In the genomic region with DNA sequence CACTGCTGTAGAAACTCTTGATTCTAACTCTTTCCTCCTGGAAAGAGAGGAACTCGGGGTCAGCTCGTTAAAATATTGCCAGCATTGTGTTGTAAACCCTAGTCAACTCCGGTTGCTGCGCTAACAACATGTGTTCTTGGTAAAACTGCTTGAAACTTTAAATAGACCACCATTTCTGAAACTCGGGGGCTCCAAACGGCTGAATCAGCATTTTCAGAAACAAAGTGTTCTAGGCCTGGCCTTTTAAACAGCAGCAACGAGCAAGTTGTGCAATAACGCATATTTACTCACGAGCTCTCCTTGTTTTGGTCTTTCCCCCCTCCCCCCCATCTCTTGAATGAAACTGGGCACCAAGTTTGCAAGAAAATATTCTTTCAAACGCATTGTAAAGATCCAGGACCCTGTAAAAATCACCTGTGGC, we compare ENCODE assay signal across 8 cellular contexts. TPM values are rescaled to one million over a fixed set of nuclear protein-coding genes. Genes with fewer than 3 reads are reported as not detected.
DNase-seq lines count a peak whose midpoint lies in the region; ATAC-seq and TF ChIP-seq lines count a peak whose summit lies in the region.

No MANE protein-coding gene starts in this region.

- H3K9me3 ChIP-seq in suprapubic skin, result peaks cover 6% of the 10 kb centered on the region

- no peak for TF ChIP-seq CTCF in suprapubic skin (IDR thresholded peaks at IDR 0.05)

- ATAC-seq in activated CD4-positive, alpha-beta T cell treated with anti-CD3 and anti-CD28 coated beads for 36 hours, result no peak
- no peak for ATAC-seq in HG03442 (IDR thresholded peaks at IDR 0.05; ENCODE audit: unreplicated experiment)

- POLR2A ChIA-PET in activated CD4-positive, alpha-beta T cell treated with anti-CD3 and anti-CD28 coated beads for 36 hours (lab: Charles Lee), result interaction anchor here (0.6 kb wide), 1 partner anchor 369 kb away, joined by 5 read pairs; no protein-coding TSS in a partner anchor

- H3K9me3 Mint-ChIP-seq in activated CD4-positive, alpha-beta T cell treated with anti-CD3 and anti-CD28 coated beads for 36 hours (ENCODE audit: low read depth), result peaks cover 5% of the 10 kb centered on the region
- H3K9me3 Mint-ChIP-seq in activated naive CD8-positive, alpha-beta T cell (ENCODE audit: low read depth), result no peaks in the 10 kb centered on the region
- peaks cover 0 to 5% (median under 1%) of the 10 kb centered on the region in 6 donors for H3K9me3 Mint-ChIP-seq in immature natural killer cell

- H3K36me3 ChIP-seq in suprapubic skin, result no peaks in the 10 kb centered on the region

- peak overlapping the region; percentile 74 for H3K27ac ChIP-seq in suprapubic skin

- no peak for TF ChIP-seq POLR2A in suprapubic skin (IDR thresholded peaks at IDR 0.05)

- intact Hi-C loops in activated CD4-positive, alpha-beta T cell treated with anti-CD3 and anti-CD28 coated beads for 36 hours (cut with DNase I, micrococcal nuclease), result loop anchor here in 1 of 2 experiments (5.0 kb wide), 1 partner anchor 330 kb away; no protein-coding TSS in a partner anchor

- H3K36me3 Mint-ChIP-seq in activated CD4-positive, alpha-beta T cell treated with anti-CD3 and anti-CD28 coated beads for 36 hours (ENCODE audit: low read depth), result peaks cover 6% of the 10 kb centered on the region
- H3K36me3 Mint-ChIP-seq in activated naive CD8-positive, alpha-beta T cell, result no peaks in the 10 kb centered on the region
- peaks cover 0 to 3% (median 0%) of the 10 kb centered on the region in 3 donors for H3K36me3 Mint-ChIP-seq in immature natural killer cell

- CTCF ChIA-PET in activated CD4-positive, alpha-beta T cell treated with anti-CD3 and anti-CD28 coated beads for 36 hours (lab: Charles Lee), result no interaction called here

- peak overlapping the region; percentile 60 for H3K4me3 ChIP-seq in suprapubic skin

- peaks cover 31% of the 10 kb centered on the region for H3K27me3 Mint-ChIP-seq in activated CD4-positive, alpha-beta T cell treated with anti-CD3 and anti-CD28 coated beads for 36 hours
- H3K27me3 Mint-ChIP-seq in activated naive CD8-positive, alpha-beta T cell, result peaks cover 40% of the 10 kb centered on the region
- H3K27me3 Mint-ChIP-seq in immature natural killer cell (ENCODE audit: low read depth in 3 of 3), result peaks cover 8 to 19% (median 13%) of the 10 kb centered on the region in 3 donors

- peaks cover 12% of the 10 kb centered on the region for H3K4me1 ChIP-seq in suprapubic skin

- peaks cover 4% of the 10 kb centered on the region for H3K4me1 Mint-ChIP-seq in activated CD4-positive, alpha-beta T cell treated with anti-CD3 and anti-CD28 coated beads for 36 hours
- peaks cover 8% of the 10 kb centered on the region for H3K4me1 Mint-ChIP-seq in activated naive CD8-positive, alpha-beta T cell (ENCODE audit: low read depth)
- peaks cover 11 to 14% of the 10 kb centered on the region in 2 donors for H3K4me1 Mint-ChIP-seq in immature natural killer cell

- DNase-seq in activated CD4-positive, alpha-beta T cell treated with anti-CD3 and anti-CD28 coated beads for 36 hours, result no peak
- no peak for DNase-seq in activated CD4-positive, alpha-beta T cell treated with anti-CD3 and anti-CD28 coated beads for 48 hours
- DNase-seq in immature natural killer cell, result no peak
- DNase-seq in suprapubic skin (ENCODE audit: low spot score in 2 of 2), result no peak
- DNase-seq in NCI-H2029 (lab: John Stamatoyannopoulos, UW), result no peak
- no peak for DNase-seq in NCI-H1092 (lab: John Stamatoyannopoulos, UW)

- TF ChIP-seq EP300 in suprapubic skin (IDR thresholded peaks at IDR 0.05), result no peak

- H3K27me3 ChIP-seq in suprapubic skin, result peaks cover 3% of the 10 kb centered on the region

- 22% methylated on average over 10 of the region's 10 CpGs for WGBS in suprapubic skin

- peak overlapping the region; percentile 76 for H3K4me3 Mint-ChIP-seq in activated CD4-positive, alpha-beta T cell treated with anti-CD3 and anti-CD28 coated beads for 36 hours
- peak overlapping the region; percentile 86 for H3K4me3 Mint-ChIP-seq in activated naive CD8-positive, alpha-beta T cell
- H3K4me3 Mint-ChIP-seq in immature natural killer cell, result peak overlapping the region; percentile 67 to 76 (median 73)

- peak overlapping the region; percentile 76 for H3K27ac Mint-ChIP-seq in activated CD4-positive, alpha-beta T cell treated with anti-CD3 and anti-CD28 coated beads for 36 hours
- H3K27ac Mint-ChIP-seq in activated naive CD8-positive, alpha-beta T cell, result no peak overlapping the region
- H3K27ac Mint-ChIP-seq in immature natural killer cell, result no peak overlapping the region

RNA-seq across cellular contexts. Expression of a gene that starts 9.2 kb away (rescaled TPM):
- total RNA-seq in activated CD4-positive, alpha-beta T cell treated with anti-CD3 and anti-CD28 coated beads for 36 hours, result 10 to 100 TPM in 1 of 2 experiments, 1 to 10 TPM in 1; 9.5 to 11.9 TPM
- polyA plus RNA-seq in immature natural killer cell, result not detected
- total RNA-seq in suprapubic skin, result 10 to 100 TPM in 2 of 4 donors, 1 to 10 TPM in 2; 7.8 to 56.2 (median 11.5) TPM
